ENCODE assay signal across 21 cellular contexts in the genomic region with DNA sequence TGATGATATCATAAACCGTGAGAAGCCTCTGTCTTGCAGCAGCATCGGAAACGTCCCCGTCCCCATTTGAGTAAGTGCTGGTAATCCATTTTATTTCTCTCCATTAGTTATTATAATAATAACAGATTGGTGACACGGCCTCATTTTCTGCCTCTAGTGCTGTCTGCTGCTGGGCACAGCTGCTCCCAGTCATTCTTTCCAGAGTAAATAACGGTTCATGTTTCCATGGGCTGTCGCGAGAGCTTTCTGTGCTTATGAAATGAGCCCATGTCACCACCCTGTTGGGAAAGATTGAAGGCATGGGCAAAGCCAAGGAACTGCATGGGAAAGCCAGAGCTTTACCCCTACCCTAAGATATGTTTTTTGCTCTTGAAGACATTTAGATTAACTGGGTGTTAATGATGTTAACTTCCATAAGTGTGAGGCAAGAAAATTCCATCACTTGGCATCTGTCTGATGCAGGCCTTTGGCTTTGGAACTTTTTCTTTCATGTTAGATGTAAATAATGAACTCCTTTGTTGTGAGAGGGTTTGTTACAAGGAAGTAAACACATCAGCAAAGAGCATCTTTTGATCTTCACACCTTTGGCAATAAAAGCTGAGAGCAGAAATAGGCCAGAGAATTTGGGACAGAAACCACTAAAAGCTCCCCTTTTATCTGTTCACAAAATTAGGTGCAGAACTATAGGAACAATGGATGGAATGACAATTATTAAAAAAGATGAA.
DNase-seq lines count a peak whose midpoint lies in the region; ATAC-seq and TF ChIP-seq lines count a peak whose summit lies in the region.
"Had no signal": no experiment of that assay in that cellular context is flagged by ENCODE, and none has a peak within 500 bp of the region (broad histone marks: within the 10 kb centered on the region; RNA-seq: fewer than 3 reads in every experiment).

No MANE protein-coding gene starts in this region.

- ATAC-seq in heart left ventricle = peak in 3 of 4 donors; percentile 22 to 41 (median 34)
- no peak for ATAC-seq in heart right ventricle
- ATAC-seq in thoracic aorta (ENCODE audit: insufficient number of reproducible peaks, low FRiP score, low read depth) = peak; percentile 78
- no peak for ATAC-seq in GM19023 (IDR thresholded peaks at IDR 0.05; ENCODE audit: unreplicated experiment)
- ATAC-seq: activated CD4-positive, CD25-positive, alpha-beta regulatory T cell treated with anti-CD3 and anti-CD28 coated beads, Interleukin-2, amount 50 U/mL, for 24 hours; effector memory CD8-positive, alpha-beta T cell; naive thymus-derived CD4-positive, alpha-beta T cell had no signal

- CTCF ChIA-PET in RWPE1 (lab: Yijun Ruan, JAX) (no interaction called here), HEK293T (lab: Yijun Ruan, JAX) (interaction anchor here (0.6 kb wide), 1 partner anchor 34 kb away, joined by 3 read pairs; no protein-coding TSS in a partner anchor)

- no peak for TF ChIP-seq POLR2A in heart left ventricle (IDR thresholded peaks at IDR 0.05)

- POLR2A ChIA-PET in RWPE1 (lab: Yijun Ruan, JAX; ENCODE audit: low non-redundant PET) (no interaction called here), HEK293T (lab: Yijun Ruan, JAX) (no interaction called here)

- H3K4me1 ChIP-seq in heart left ventricle = peaks cover 0 to 19% (median 2%) of the 10 kb centered on the region in 12 donors
- H3K4me1 ChIP-seq in heart right ventricle = peaks cover 0 to 5% (median under 1%) of the 10 kb centered on the region in 9 donors
- peaks cover 21 to 50% of the 10 kb centered on the region in 2 donors for H3K4me1 ChIP-seq in thoracic aorta (ENCODE audit: control insufficient read depth in 1 of 2, low read depth in 2 of 2)
- H3K4me1 ChIP-seq: pancreas had no signal

- DNase-seq in heart left ventricle (no peak), heart right ventricle (no peak), NCI-H2171 treated with DMSO at 0.1 percent for 48 hours (lab: John Stamatoyannopoulos, UW) (peak; percentile 85), fibroblast of gingiva (ENCODE audit: low read depth) (peak; percentile 60), thoracic aorta (ENCODE audit: low spot score) (no peak), RWPE1 (ENCODE audit: low spot score) (no peak), HEK293T (ENCODE audit: extremely low spot score) (no peak)
- DNase-seq: activated CD4-positive, alpha-beta memory T cell treated with anti-CD3 and anti-CD28 coated beads, Interleukin-2, amount 10 ng/mL, durations not matched to agents 7 days and 5 days; activated effector memory CD4-positive, alpha-beta T cell treated with Interleukin-2 at 50 U/mL for 16 hours; brain microvascular endothelial cell; C1 segment of cervical spinal cord; effector memory CD8-positive, alpha-beta T cell; esophagus squamous epithelium; GOT3; naive thymus-derived CD4-positive, alpha-beta T cell; NCI-H1436; pancreas; SW 1271 had no signal

- H3K36me3 ChIP-seq in heart left ventricle (no peaks in the 10 kb centered on the region), heart right ventricle (no peaks in the 10 kb centered on the region), thoracic aorta (no peaks in the 10 kb centered on the region)
- H3K36me3 ChIP-seq: brain microvascular endothelial cell, esophagus squamous epithelium, pancreas, vagina had no signal

- H3K4me3 ChIP-seq in heart left ventricle (no peak overlapping the region), heart right ventricle (no peak overlapping the region), thoracic aorta (no peak overlapping the region)
- H3K4me3 ChIP-seq: esophagus squamous epithelium, pancreas, vagina had no signal

- H3K9me3 ChIP-seq in heart left ventricle (no peaks in the 10 kb centered on the region), heart right ventricle (peaks cover 0 to 9% (median 0%) of the 10 kb centered on the region in 11 donors), thoracic aorta (no peaks in the 10 kb centered on the region)
- H3K9me3 ChIP-seq: esophagus squamous epithelium, pancreas, vagina had no signal

- 80 to 89% (median 88%) methylated on average over 8 of the region's 8 CpGs for WGBS in heart left ventricle, 4 donors
- 82 to 86% methylated on average over 8 of the region's 8 CpGs for WGBS in heart right ventricle, 2 donors

- TF ChIP-seq CTCF in heart left ventricle (IDR thresholded peaks at IDR 0.05) = no peak
- no peak for TF ChIP-seq CTCF in heart right ventricle (IDR thresholded peaks at IDR 0.05)
- TF ChIP-seq CTCF in thoracic aorta (IDR thresholded peaks at IDR 0.05) = no peak
- no peak for TF ChIP-seq CTCF in RWPE1 (conservative IDR thresholded peaks at IDR 0.05; ENCODE audit: low read depth)

- H3K27ac ChIP-seq in heart left ventricle (no peak overlapping the region), heart right ventricle (no peak overlapping the region), thoracic aorta (peak overlapping the region; percentile 78 to 86), RWPE1 (no peak overlapping the region)
- H3K27ac ChIP-seq: brain microvascular endothelial cell, esophagus squamous epithelium, pancreas, vagina had no signal

- H3K27me3 ChIP-seq in heart left ventricle = no peaks in the 10 kb centered on the region
- H3K27me3 ChIP-seq in heart right ventricle = no peaks in the 10 kb centered on the region
- H3K27me3 ChIP-seq in thoracic aorta (replicated peaks; ENCODE audit: insufficient read depth) = no peaks in the 10 kb centered on the region
- H3K27me3 ChIP-seq: brain microvascular endothelial cell, esophagus squamous epithelium, pancreas, vagina had no signal

- intact Hi-C loops in heart left ventricle (cut with DNase I) = no loop called here
- intact Hi-C loops in heart right ventricle (cut with DNase I) = no loop called here

TF ChIP-seq in HEK293T, 16 proteins besides CTCF, POLR2A, EP300 and RAD21:
- TF ChIP-seq CTBP1 (IDR thresholded peaks at IDR 0.05; ENCODE audit: borderline replicate concordance) (no peak), ARNT (IDR thresholded peaks at IDR 0.05) (no peak), SP1 (IDR thresholded peaks at IDR 0.05) (no peak), FOXM1 (IDR thresholded peaks at IDR 0.05; ENCODE audit: borderline replicate concordance) (no peak), NFRKB (IDR thresholded peaks at IDR 0.05) (no peak), BHLHE40 (IDR thresholded peaks at IDR 0.05; ENCODE audit: borderline replicate concordance) (no peak), FOXA1 (IDR thresholded peaks at IDR 0.05) (no peak), ELF4 (IDR thresholded peaks at IDR 0.05) (no peak), PKNOX1 (IDR thresholded peaks at IDR 0.05) (no peak), LEF1 (IDR thresholded peaks at IDR 0.05; ENCODE audit: borderline replicate concordance) (no peak), FOXK2 (IDR thresholded peaks at IDR 0.05) (no peak), TARDBP (IDR thresholded peaks at IDR 0.05) (no peak), ZNF384 (IDR thresholded peaks at IDR 0.05) (no peak), L3MBTL2 (conservative IDR thresholded peaks at IDR 0.05) (no peak), SUZ12 (IDR thresholded peaks at IDR 0.05) (no peak)

Comparison
In these comparisons a context has a peak if more than half of its experiments do, and no peak if none do; other contexts are left out.
1. ATAC-seq: peak in heart left ventricle (3 of 4) and thoracic aorta (single experiment); none in heart right ventricle (0 of 8) and GM19023 (single experiment).
2. DNase-seq: peak in NCI-H2171 treated with DMSO at 0.1 percent for 48 hours (single experiment) and fibroblast of gingiva (single experiment); none in heart left ventricle (0 of 5), heart right ventricle (0 of 2), thoracic aorta (single experiment), RWPE1 (single experiment) and HEK293T (single experiment).
3. H3K27ac ChIP-seq: peak in thoracic aorta (2 of 2); none in heart left ventricle (0 of 12), heart right ventricle (0 of 10) and RWPE1 (single experiment).